ENCODE assay signal across 19 cellular contexts in the genomic region with DNA sequence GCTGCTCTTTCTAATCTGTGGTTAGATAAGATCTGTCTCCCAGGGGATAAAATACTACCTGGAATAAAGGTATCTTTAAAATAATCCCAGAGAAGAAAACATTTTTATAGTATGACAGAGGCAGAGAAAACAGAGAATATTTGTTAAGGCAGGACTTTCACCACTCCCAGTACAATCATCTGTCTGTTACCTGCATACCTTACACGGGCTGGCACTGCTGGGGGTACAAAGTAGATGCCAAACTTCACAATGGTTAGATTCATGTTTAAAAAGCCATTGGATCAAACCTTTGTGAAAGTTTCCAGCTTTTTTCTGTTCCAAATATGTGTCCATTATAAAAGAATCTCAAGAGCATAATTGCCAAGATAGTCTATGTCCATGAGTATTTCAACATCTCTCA.
DNase-seq lines count a peak whose midpoint lies in the region; ATAC-seq, FAIRE-seq and TF ChIP-seq lines count a peak whose summit lies in the region.
"Had no signal": no experiment of that assay in that cellular context is flagged by ENCODE, and none has a peak within 500 bp of the region (broad histone marks: within the 10 kb centered on the region; RNA-seq: fewer than 3 reads in every experiment).

No MANE protein-coding gene starts in this region.

- H3K4me1 ChIP-seq in mammary epithelial cell (ENCODE audit: insufficient read depth, low read length): no peaks in the 10 kb centered on the region
- H3K4me1 ChIP-seq in body of pancreas: peaks cover 7% of the 10 kb centered on the region
- H3K4me1 ChIP-seq in keratinocyte (ENCODE audit: control insufficient read depth, extremely low read depth, insufficient read depth, low read length): no peaks in the 10 kb centered on the region
- H3K4me1 ChIP-seq in left ventricle myocardium inferior: peaks cover 39% of the 10 kb centered on the region

- ATAC-seq in body of pancreas: peak; percentile 90
- ATAC-seq in stimulated activated memory B cell treated with anti-CD40 and anti-IgM and Interleukin-4, amounts not matched to agents 10 μg/mL and 1 μg/mL and 100 μg/mL, for 72 hours: no peak
- no peak for ATAC-seq in HG03025 (IDR thresholded peaks at IDR 0.05; ENCODE audit: low FRiP score, unreplicated experiment)
- ATAC-seq: HepG2 had no signal

- H3K27ac ChIP-seq in mammary epithelial cell (ENCODE audit: insufficient read depth, low read depth, low read length) (no peak overlapping the region), body of pancreas (peak overlapping the region in 3 of 4 donors; percentile 37 to 60 (median 56)), keratinocyte (ENCODE audit: control insufficient read depth, insufficient read depth, low read length) (no peak overlapping the region), left ventricle myocardium inferior (replicated peaks) (no peak overlapping the region), WERI-Rb-1 (no peak overlapping the region)
- H3K27ac ChIP-seq: 22Rv1; BLaER1 treated with 17β-estradiol and CSF1 and Interleukin-3, amounts not matched to agents 10 nM and 100 nM had no signal

- CTCF ChIA-PET in mammary epithelial cell (lab: Charles Lee; ENCODE audit: low non-redundant PET): no interaction called here
- CTCF ChIA-PET in MCF 10A (lab: Yijun Ruan, JAX): interaction anchor here (0.8 kb wide), 1 partner anchor 51 kb away, joined by 3 read pairs; no protein-coding TSS in a partner anchor

- no peaks in the 10 kb centered on the region for H3K9me3 ChIP-seq in mammary epithelial cell (replicated peaks; ENCODE audit: insufficient read depth, low read length)
- H3K9me3 ChIP-seq in body of pancreas: no peaks in the 10 kb centered on the region
- no peaks in the 10 kb centered on the region for H3K9me3 ChIP-seq in keratinocyte (ENCODE audit: control insufficient read depth, low read depth, low read length)
- no peaks in the 10 kb centered on the region for H3K9me3 ChIP-seq in left ventricle myocardium inferior (replicated peaks)
- no peaks in the 10 kb centered on the region for H3K9me3 ChIP-seq in WERI-Rb-1 (ENCODE audit: severe bottlenecking)
- H3K9me3 ChIP-seq: BLaER1 treated with 17β-estradiol and CSF1 and Interleukin-3, amounts not matched to agents 10 nM and 100 nM had no signal

- no peaks in the 10 kb centered on the region for H4K20me1 ChIP-seq in mammary epithelial cell (ENCODE audit: insufficient read depth, low read length)
- no peaks in the 10 kb centered on the region for H4K20me1 ChIP-seq in keratinocyte (ENCODE audit: control insufficient read depth, extremely low read depth, insufficient read depth, low read length)
- H4K20me1 ChIP-seq: BLaER1 treated with 17β-estradiol and CSF1 and Interleukin-3, amounts not matched to agents 10 nM and 100 nM had no signal

- H3K4me3 ChIP-seq in mammary epithelial cell (replicated peaks in 1 of 3; ENCODE audit: insufficient read depth in 1 of 3, low read depth in 2 of 3, low read length in 3 of 3): no peak overlapping the region
- no peak overlapping the region for H3K4me3 ChIP-seq in body of pancreas
- H3K4me3 ChIP-seq in keratinocyte (ENCODE audit: control insufficient read depth in 2 of 3, extremely low read depth in 1 of 3, insufficient read depth in 2 of 3, low read depth in 1 of 3, low read length in 3 of 3): no peak overlapping the region
- no peak overlapping the region for H3K4me3 ChIP-seq in left ventricle myocardium inferior
- H3K4me3 ChIP-seq in WERI-Rb-1 (ENCODE audit: low read depth, low read length): no peak overlapping the region
- H3K4me3 ChIP-seq: BLaER1 treated with 17β-estradiol and CSF1 and Interleukin-3, amounts not matched to agents 10 nM and 100 nM had no signal

- H3K27me3 ChIP-seq in mammary epithelial cell (ENCODE audit: insufficient read depth, low read length) (no peaks in the 10 kb centered on the region), body of pancreas (no peaks in the 10 kb centered on the region), keratinocyte (ENCODE audit: control insufficient read depth, extremely low read depth, insufficient read depth, low read length) (no peaks in the 10 kb centered on the region), left ventricle myocardium inferior (ENCODE audit: low read depth) (no peaks in the 10 kb centered on the region), WERI-Rb-1 (ENCODE audit: insufficient read depth, low read depth, severe bottlenecking) (no peaks in the 10 kb centered on the region)
- H3K27me3 ChIP-seq: BLaER1 treated with 17β-estradiol and CSF1 and Interleukin-3, amounts not matched to agents 10 nM and 100 nM had no signal

- H3K79me2 ChIP-seq in mammary epithelial cell (ENCODE audit: insufficient read depth, low read length) (no peaks in the 10 kb centered on the region), keratinocyte (ENCODE audit: control insufficient read depth, insufficient read depth, low read length) (no peaks in the 10 kb centered on the region)

- H3K9ac ChIP-seq in mammary epithelial cell (ENCODE audit: insufficient read depth, low read length) (no peak overlapping the region), keratinocyte (ENCODE audit: control insufficient read depth, extremely low read depth, insufficient read depth, low read length) (no peak overlapping the region)
- H3K9ac ChIP-seq: BLaER1 treated with 17β-estradiol and CSF1 and Interleukin-3, amounts not matched to agents 10 nM and 100 nM had no signal

- TF ChIP-seq POLR2A in body of pancreas (IDR thresholded peaks at IDR 0.05): no peak

- BruUV-seq in mammary epithelial cell (replicated peaks; lab: Mats Ljungman, UMichigan) (no TSS peak), MCF 10A (replicated peaks; lab: Mats Ljungman, UMichigan) (no TSS peak)

- no peaks in the 10 kb centered on the region for H3K36me3 Mint-ChIP-seq in MCF 10A (ENCODE audit: insufficient read depth, unreplicated experiment)
- H3K36me3 Mint-ChIP-seq in stimulated activated memory B cell treated with anti-CD40 and anti-IgM and Interleukin-4, amounts not matched to agents 10 μg/mL and 1 μg/mL and 100 μg/mL, for 72 hours: no peaks in the 10 kb centered on the region

- H3K4me2 ChIP-seq in mammary epithelial cell (ENCODE audit: insufficient read depth, low read depth, low read length): no peak overlapping the region
- no peak overlapping the region for H3K4me2 ChIP-seq in keratinocyte (ENCODE audit: control insufficient read depth, extremely low read depth, insufficient read depth, low read depth, low read length)
- H3K4me2 ChIP-seq: BLaER1 treated with 17β-estradiol and CSF1 and Interleukin-3, amounts not matched to agents 10 nM and 100 nM had no signal

- TF ChIP-seq CTCF in mammary epithelial cell (conservative IDR thresholded peaks at IDR 0.05 in 1 of 2, IDR thresholded peaks at IDR 0.05 in 1 of 2; ENCODE audit: extremely low read depth in 1 of 2, insufficient read depth in 1 of 2, low read depth in 1 of 2, low read length in 2 of 2) (no peak), MCF 10A (IDR thresholded peaks at IDR 0.05; ENCODE audit: unreplicated experiment) (no peak), body of pancreas (IDR thresholded peaks at IDR 0.05) (no peak), keratinocyte (optimal IDR thresholded peaks at IDR 0.05 in 1 of 3, IDR thresholded peaks at IDR 0.05 in 1 of 3, conservative IDR thresholded peaks at IDR 0.05 in 1 of 3; ENCODE audit: extremely low read depth in 1 of 3, insufficient read depth in 2 of 3, low read length in 3 of 3) (no peak), left ventricle myocardium inferior (IDR thresholded peaks at IDR 0.05; ENCODE audit: borderline replicate concordance) (no peak), WERI-Rb-1 (IDR thresholded peaks at IDR 0.05; ENCODE audit: low read depth, low read length) (no peak)

- H3K36me3 ChIP-seq in mammary epithelial cell (ENCODE audit: insufficient read depth, low read length) (no peaks in the 10 kb centered on the region), body of pancreas (replicated peaks in 1 of 2; ENCODE audit: insufficient read depth in 1 of 2, low read depth in 2 of 2) (no peaks in the 10 kb centered on the region), keratinocyte (ENCODE audit: control insufficient read depth in 2 of 2, extremely low read depth in 1 of 2, insufficient read depth in 2 of 2, low read length in 2 of 2) (no peaks in the 10 kb centered on the region), left ventricle myocardium inferior (no peaks in the 10 kb centered on the region), WERI-Rb-1 (no peaks in the 10 kb centered on the region)
- H3K36me3 ChIP-seq: BLaER1 treated with 17β-estradiol and CSF1 and Interleukin-3, amounts not matched to agents 10 nM and 100 nM had no signal

- dilution Hi-C loops in mammary epithelial cell (cut with HindIII; ENCODE audit: low sequenced_read_pairs) (no loop called here), keratinocyte (cut with MboI; ENCODE audit: extremely low pct_ligation_motif_present, low sequenced_read_pairs) (no loop called here)

- H3K27ac Mint-ChIP-seq in MCF 10A (ENCODE audit: low read depth, unreplicated experiment): no peak overlapping the region
- H3K27ac Mint-ChIP-seq in stimulated activated memory B cell treated with anti-CD40 and anti-IgM and Interleukin-4, amounts not matched to agents 10 μg/mL and 1 μg/mL and 100 μg/mL, for 72 hours: peak overlapping the region; percentile 43
- H3K27ac Mint-ChIP-seq: CD4-positive, alpha-beta T cell; HFFc6 had no signal

- POLR2A ChIA-PET in MCF 10A (lab: Yijun Ruan, JAX): interaction anchor here (0.6 to 0.7 kb wide), 2 partner anchors 640 to 1241 kb away, joined by 3 to 4 read pairs; no protein-coding TSS in a partner anchor

- H3K27me3 Mint-ChIP-seq in MCF 10A (ENCODE audit: insufficient read depth, unreplicated experiment): no peaks in the 10 kb centered on the region
- H3K27me3 Mint-ChIP-seq in stimulated activated memory B cell treated with anti-CD40 and anti-IgM and Interleukin-4, amounts not matched to agents 10 μg/mL and 1 μg/mL and 100 μg/mL, for 72 hours: no peaks in the 10 kb centered on the region
- H3K27me3 Mint-ChIP-seq: CD4-positive, alpha-beta T cell had no signal

- intact Hi-C loops in mammary epithelial cell (cut with micrococcal nuclease): no loop called here
- intact Hi-C loops in MCF 10A (cut with micrococcal nuclease): no loop called here
- intact Hi-C loops in body of pancreas (cut with DNase I): no loop called here
- intact Hi-C loops in left ventricle myocardium inferior (cut with micrococcal nuclease): no loop called here

- no peak overlapping the region for H3K4me3 Mint-ChIP-seq in MCF 10A (ENCODE audit: unreplicated experiment)
- H3K4me3 Mint-ChIP-seq in stimulated activated memory B cell treated with anti-CD40 and anti-IgM and Interleukin-4, amounts not matched to agents 10 μg/mL and 1 μg/mL and 100 μg/mL, for 72 hours: no peak overlapping the region
- H3K4me3 Mint-ChIP-seq: CD4-positive, alpha-beta T cell; HFFc6 had no signal

- 0% methylated on average over 1 of the region's 1 CpG for WGBS in mammary epithelial cell (ENCODE audit: low coverage, missing lambda C conversion rate)
- 44 to 59% methylated on average over 1 of the region's 1 CpG for WGBS in body of pancreas, 2 donors

- H2AFZ ChIP-seq in mammary epithelial cell (ENCODE audit: low read depth, low read length): no peak overlapping the region
- no peak overlapping the region for H2AFZ ChIP-seq in keratinocyte (ENCODE audit: control insufficient read depth, low read length)

- in situ Hi-C loops in mammary epithelial cell (cut with MboI; ENCODE audit: low sequenced_read_pairs in 2 of 2): loop anchor here in 1 of 2 donors (25.0 kb wide), 1 partner anchor 1032 kb away; no protein-coding TSS in a partner anchor

- H3K9me3 Mint-ChIP-seq in MCF 10A (ENCODE audit: unreplicated experiment): peaks cover 7% of the 10 kb centered on the region
- peaks cover 2% of the 10 kb centered on the region for H3K9me3 Mint-ChIP-seq in stimulated activated memory B cell treated with anti-CD40 and anti-IgM and Interleukin-4, amounts not matched to agents 10 μg/mL and 1 μg/mL and 100 μg/mL, for 72 hours
- H3K9me3 Mint-ChIP-seq: CD4-positive, alpha-beta T cell; HFFc6 had no signal

- peak; percentile 5 for FAIRE-seq in keratinocyte (lab: Jason Lieb, UNC)
- FAIRE-seq: HepG2, HTR-8/SVneo had no signal

- DNase-seq in mammary epithelial cell: peak; percentile 35
- DNase-seq in MCF 10A (ENCODE audit: unreplicated experiment): no peak
- peak; percentile 50 to 65 (median 59) for DNase-seq in body of pancreas
- no peak for DNase-seq in keratinocyte (ENCODE audit: low read depth, low spot score)
- no peak for DNase-seq in left ventricle myocardium inferior
- DNase-seq in WERI-Rb-1: no peak
- DNase-seq: AML-193; CD4-positive, alpha-beta T cell; DMS153; DMS79 treated with DMSO at 0.1 percent for 48 hours; EL; HCEC 1CT; HFFc6 had no signal

- no peaks in the 10 kb centered on the region for H3K9me1 ChIP-seq in keratinocyte (ENCODE audit: control insufficient read depth, extremely low read depth, insufficient read depth, low read length)

- peaks cover 9% of the 10 kb centered on the region for H3K4me1 Mint-ChIP-seq in MCF 10A (ENCODE audit: insufficient read depth, unreplicated experiment)
- H3K4me1 Mint-ChIP-seq in stimulated activated memory B cell treated with anti-CD40 and anti-IgM and Interleukin-4, amounts not matched to agents 10 μg/mL and 1 μg/mL and 100 μg/mL, for 72 hours: peaks cover 38% of the 10 kb centered on the region

Comparison
In these comparisons a context has a peak if more than half of its experiments do, and no peak if none do; other contexts are left out.
1. DNase-seq: peak in mammary epithelial cell (single experiment) and body of pancreas (4 of 4); none in MCF 10A (single experiment), keratinocyte (single experiment), left ventricle myocardium inferior (single experiment) and WERI-Rb-1 (single experiment).
2. H3K27ac ChIP-seq: peak in body of pancreas (3 of 4); none in mammary epithelial cell (single experiment), keratinocyte (single experiment), left ventricle myocardium inferior (single experiment) and WERI-Rb-1 (single experiment).